In the genomic region with DNA sequence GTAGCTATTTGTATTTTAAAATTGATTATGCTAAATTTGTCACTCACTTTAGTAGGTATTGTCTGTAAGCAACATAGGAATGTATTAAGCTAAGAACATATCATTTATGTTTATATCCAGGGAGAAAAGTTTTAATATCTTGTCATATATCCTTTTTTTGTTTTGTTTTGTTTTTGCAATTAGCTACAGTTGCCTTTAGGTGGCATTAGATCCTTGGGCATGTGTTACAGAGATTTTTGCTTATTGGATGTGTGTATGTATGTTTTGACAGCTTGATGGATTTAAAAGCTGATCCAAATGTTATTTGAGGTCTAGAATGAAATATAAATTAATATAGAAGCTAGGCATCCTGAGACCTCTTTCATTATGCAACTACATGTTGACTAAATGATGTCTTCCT, we compare ENCODE assay signal across 9 cellular contexts. TPM values are rescaled to one million over a fixed set of nuclear protein-coding genes. Genes with fewer than 3 reads are reported as not detected.
DNase-seq lines count a peak whose midpoint lies in the region; ATAC-seq and TF ChIP-seq lines count a peak whose summit lies in the region.
"Had no signal": no experiment of that assay in that cellular context is flagged by ENCODE, and none has a peak within 500 bp of the region (broad histone marks: within the 10 kb centered on the region; RNA-seq: fewer than 3 reads in every experiment).

No MANE protein-coding gene starts in this region.

- H3K9me3 ChIP-seq in heart right ventricle (no peaks in the 10 kb centered on the region), uterus (no peaks in the 10 kb centered on the region), mucosa of descending colon (no peaks in the 10 kb centered on the region)

- H3K4me3 ChIP-seq in heart right ventricle (no peak overlapping the region), fibroblast of villous mesenchyme (ENCODE audit: low read depth, low read length) (no peak overlapping the region), uterus (no peak overlapping the region), mucosa of descending colon (no peak overlapping the region)

- H3K27me3 ChIP-seq in heart right ventricle = no peaks in the 10 kb centered on the region
- H3K27me3 ChIP-seq in uterus = no peaks in the 10 kb centered on the region

- no peak for DNase-seq in heart right ventricle
- DNase-seq in left cardiac atrium = no peak
- peak; percentile 65 for DNase-seq in RKO (ENCODE audit: low spot score)
- DNase-seq in fibroblast of villous mesenchyme (ENCODE audit: low read depth) = peak; percentile 38
- DNase-seq in uterus = no peak
- DNase-seq in AG08396 (ENCODE audit: low spot score) = no peak
- no peak for DNase-seq in mucosa of descending colon
- DNase-seq: stimulated activated naive CD4-positive, alpha-beta T cell treated with Interleukin-2 at 50 U/mL for 16 hours had no signal

- TF ChIP-seq CTCF in heart right ventricle (IDR thresholded peaks at IDR 0.05) = peak in 8 of 9 donors; percentile 29 to 67 (median 56)
- TF ChIP-seq CTCF in fibroblast of villous mesenchyme (IDR thresholded peaks at IDR 0.05; ENCODE audit: insufficient read depth, low read depth, low read length) = peak; percentile 58
- TF ChIP-seq CTCF in uterus (IDR thresholded peaks at IDR 0.05) = peak; percentile 33 to 48 (median 40)
- no peak for TF ChIP-seq CTCF in mucosa of descending colon (IDR thresholded peaks at IDR 0.05)

- TF ChIP-seq POLR2A in uterus (IDR thresholded peaks at IDR 0.05) = no peak

- H3K36me3 ChIP-seq in heart right ventricle (no peaks in the 10 kb centered on the region), uterus (no peaks in the 10 kb centered on the region), mucosa of descending colon (ENCODE audit: low read depth) (no peaks in the 10 kb centered on the region)

- H3K27ac ChIP-seq in heart right ventricle (no peak overlapping the region), uterus (no peak overlapping the region)

- H3K4me1 ChIP-seq in heart right ventricle (peaks cover 0 to 18% (median 5%) of the 10 kb centered on the region in 9 donors), uterus (no peaks in the 10 kb centered on the region), mucosa of descending colon (ENCODE audit: low read depth) (no peaks in the 10 kb centered on the region)

- intact Hi-C loops in heart right ventricle (cut with DNase I) (loop anchor here in 7 of 10 donors (5.0 to 10.0 kb wide), 5 partner anchors 62 to 401 kb away; partner anchors contain the start of gene MMAA (in 3 of the 7)), left cardiac atrium (cut with DNase I) (loop anchor here in 1 of 2 donors (5.0 kb wide), 1 partner anchor 391 kb away; no protein-coding TSS in a partner anchor), uterus (cut with DNase I; ENCODE audit: low total_unique reads) (no loop called here), mucosa of descending colon (cut with DNase I, micrococcal nuclease) (loop anchor here in 1 of 2 donors (10.0 kb wide), 1 partner anchor 398 kb away; the partner anchor contains the start of gene MMAA)

- ATAC-seq in heart right ventricle (peak in 1 of 8 donors; percentile 38), left cardiac atrium (no peak), mucosa of descending colon (no peak), HG02870 (IDR thresholded peaks at IDR 0.05; ENCODE audit: unreplicated experiment) (no peak)

RNA-seq across cellular contexts. Expression of gene OTUD4, which starts 36.1 kb away (rescaled TPM):
- total RNA-seq in heart right ventricle = 10 to 100 TPM; 22.5 to 36.7 (median 26.9) TPM
- polyA plus RNA-seq in heart right ventricle = 10 to 100 TPM in 1 of 2 donors, 1 to 10 TPM in 1; 9.3 to 13.2 TPM
- total RNA-seq in left cardiac atrium = 10 to 100 TPM; 26.5 to 27.1 TPM
- 25.4 and 33.2 TPM in 2 replicates for total RNA-seq in fibroblast of villous mesenchyme
- total RNA-seq in uterus = 10 to 100 TPM; 12.3 to 59.5 (median 31.9) TPM
- 10 to 100 TPM; 29.9 to 52.9 (median 38.4) TPM for total RNA-seq in mucosa of descending colon

Comparison
In these comparisons a context has a peak if more than half of its experiments do, and no peak if none do; other contexts are left out.
1. DNase-seq: peak in RKO (single experiment) and fibroblast of villous mesenchyme (single experiment); none in heart right ventricle (0 of 2), left cardiac atrium (single experiment), uterus (0 of 2), AG08396 (single experiment) and mucosa of descending colon (0 of 3).